ENCODE assay signal across 9 cellular contexts in the genomic region with DNA sequence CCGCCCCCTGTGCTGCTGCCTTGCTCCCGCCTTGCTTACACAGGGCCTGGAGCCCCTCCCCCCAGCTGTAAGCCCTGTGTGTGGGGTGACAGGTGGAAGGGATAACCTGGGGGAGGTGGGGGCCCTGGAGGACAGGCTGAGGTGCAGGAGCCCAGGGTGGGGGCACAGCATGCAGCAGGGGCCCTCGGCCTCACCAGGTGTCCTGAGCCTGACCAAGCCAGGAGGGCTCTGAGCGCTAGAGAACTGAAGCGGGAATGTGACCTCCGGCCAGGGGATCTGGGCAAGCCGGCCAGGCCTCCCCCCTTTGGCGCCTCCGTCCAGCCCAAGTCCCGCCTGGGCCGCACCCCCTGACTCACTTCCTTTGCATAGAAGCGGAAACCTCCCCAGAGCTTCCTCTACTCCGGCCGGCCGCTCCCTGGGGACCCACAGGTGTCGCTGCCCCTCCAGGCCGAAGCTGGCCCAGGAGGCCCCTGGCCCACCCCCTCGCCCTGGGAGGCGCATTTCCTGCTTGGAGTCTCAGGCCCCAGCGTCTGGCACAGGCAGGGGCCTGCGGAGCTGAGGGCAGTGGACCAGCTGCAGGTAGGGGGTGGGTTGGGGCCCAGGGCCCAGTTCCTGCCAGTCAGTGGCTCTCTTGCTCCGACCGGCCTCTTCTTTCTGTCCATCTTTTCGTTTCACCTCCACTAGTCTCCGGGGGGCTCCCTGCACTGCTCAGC. TPM values are rescaled to one million over a fixed set of nuclear protein-coding genes. Genes with fewer than 3 reads are reported as not detected.
DNase-seq lines count a peak whose midpoint lies in the region; ATAC-seq and TF ChIP-seq lines count a peak whose summit lies in the region.
"Had no signal": no experiment of that assay in that cellular context is flagged by ENCODE, and none has a peak within 500 bp of the region (broad histone marks: within the 10 kb centered on the region; RNA-seq: fewer than 3 reads in every experiment).

TSS of gene TOR4A (plus strand) at position 398 of the 713 bp plus-strand sequence. CDS start 964 bp downstream, outside the sequence.

- no peaks in the 10 kb centered on the region for H3K9me3 Mint-ChIP-seq in activated naive CD4-positive, alpha-beta T cell treated with anti-CD3 and anti-CD28 coated beads for 36 hours

- peak within 1 kb of the TSS; percentile 80 for H3K9ac ChIP-seq in NT2/D1 (ENCODE audit: insufficient read length, low read depth)

- intact Hi-C loops in activated naive CD4-positive, alpha-beta T cell treated with anti-CD3 and anti-CD28 coated beads for 36 hours (cut with micrococcal nuclease) = no loop called here
- intact Hi-C loops in sigmoid colon (cut with DNase I) = no loop called here

- H3K36me3 Mint-ChIP-seq in activated naive CD4-positive, alpha-beta T cell treated with anti-CD3 and anti-CD28 coated beads for 36 hours (ENCODE audit: low read depth) = no peaks in the 10 kb centered on the region

- no peak for TF ChIP-seq EP300 in sigmoid colon (IDR thresholded peaks at IDR 0.05)

- CTCF ChIA-PET in activated naive CD4-positive, alpha-beta T cell treated with anti-CD3 and anti-CD28 coated beads for 36 hours (lab: Charles Lee) = interaction anchor here (1.7 kb wide), 1 partner anchor 9 kb away, joined by 6 read pairs; no protein-coding TSS in a partner anchor

- no CpG with 5 or more reads among the region's 25 CpGs for WGBS in iPS DF 6.9 (ENCODE audit: insufficient coverage, insufficient read length)
- WGBS in sigmoid colon, 2 donors = 2 to 6% methylated on average over 25 of the region's 25 CpGs

- in situ Hi-C loops in astrocyte of the spinal cord (cut with HindIII; ENCODE audit: low sequenced_read_pairs) = no loop called here

- H3K27ac Mint-ChIP-seq in activated naive CD4-positive, alpha-beta T cell treated with anti-CD3 and anti-CD28 coated beads for 36 hours = no peak within 1 kb of the TSS

- peak; percentile 49 for TF ChIP-seq CTCF in astrocyte of the spinal cord (IDR thresholded peaks at IDR 0.05; ENCODE audit: low read depth, low read length)
- no peak for TF ChIP-seq CTCF in sigmoid colon (IDR thresholded peaks at IDR 0.05)

- H3K9me3 ChIP-seq in NT2/D1 (ENCODE audit: insufficient read depth, low read length) = peaks cover 14% of the 10 kb centered on the region; the same call in 1 of the 2 replicates
- no peaks in the 10 kb centered on the region for H3K9me3 ChIP-seq in iPS DF 6.9 (ENCODE audit: control insufficient read depth, insufficient read depth, low read length)
- H3K9me3 ChIP-seq in sigmoid colon = no peaks in the 10 kb centered on the region
- H3K9me3 ChIP-seq: HAP-1 had no signal

- peak within 1 kb of the TSS; percentile 59 for H3K4me3 Mint-ChIP-seq in activated naive CD4-positive, alpha-beta T cell treated with anti-CD3 and anti-CD28 coated beads for 36 hours

- H3K27ac ChIP-seq in iPS DF 6.9 (ENCODE audit: low read length) = no peak within 1 kb of the TSS
- peak within 1 kb of the TSS; percentile 72 to 81 (median 74) for H3K27ac ChIP-seq in sigmoid colon

- peak; percentile 53 for ATAC-seq in HG02623 (IDR thresholded peaks at IDR 0.05; ENCODE audit: unreplicated experiment)

- peaks cover 11% of the 10 kb centered on the region for H3K4me1 Mint-ChIP-seq in activated naive CD4-positive, alpha-beta T cell treated with anti-CD3 and anti-CD28 coated beads for 36 hours (ENCODE audit: low read depth)

- H3K4me3 ChIP-seq in NT2/D1 (ENCODE audit: insufficient read length, low read depth) (peak within 1 kb of the TSS; percentile 28), astrocyte of the spinal cord (ENCODE audit: low read depth, low read length) (peak within 1 kb of the TSS; percentile 65), iPS DF 6.9 (ENCODE audit: low read length) (peak within 1 kb of the TSS; percentile 13; the same call in 1 of the 2 replicates), sigmoid colon (peak within 1 kb of the TSS; percentile 27 to 49 (median 38))
- H3K4me3 ChIP-seq: HAP-1 had no signal

- peaks cover 47% of the 10 kb centered on the region for H3K4me1 ChIP-seq in NT2/D1 (ENCODE audit: insufficient read depth, insufficient read length)
- peaks cover 4% of the 10 kb centered on the region; the same call in 1 of the 2 replicates for H3K4me1 ChIP-seq in iPS DF 6.9 (ENCODE audit: control insufficient read depth, insufficient read depth, low read length)
- peaks cover 0 to 35% (median 24%) of the 10 kb centered on the region in 4 donors for H3K4me1 ChIP-seq in sigmoid colon

- peak in 1 of 2 donors; percentile 60 for TF ChIP-seq POLR2A in sigmoid colon (IDR thresholded peaks at IDR 0.05)

- H3K27me3 ChIP-seq in NT2/D1 (ENCODE audit: insufficient read depth, insufficient read length) (peaks cover 3% of the 10 kb centered on the region), iPS DF 6.9 (ENCODE audit: control insufficient read depth, insufficient read depth, low read length) (no peaks in the 10 kb centered on the region), sigmoid colon (peaks cover 19 to 82% (median 60%) of the 10 kb centered on the region in 3 donors)

- DNase-seq in activated naive CD4-positive, alpha-beta T cell treated with anti-CD3 and anti-CD28 coated beads for 36 hours = peak; percentile 61
- no peak for DNase-seq in activated naive CD4-positive, alpha-beta T cell treated with anti-CD3 and anti-CD28 coated beads, Interleukin-2, amount 50 U/mL, for 16 hours
- DNase-seq in NT2/D1 (ENCODE audit: low read depth, low spot score) (no peak), astrocyte of the spinal cord (ENCODE audit: low read depth, low spot score) (peak; percentile 89), iPS DF 6.9 (ENCODE audit: low read depth, low spot score) (no peak), sigmoid colon (peak; percentile 91), NCI-H2196 (lab: John Stamatoyannopoulos, UW; ENCODE audit: unreplicated experiment) (no peak)

- peaks cover 8% of the 10 kb centered on the region for H3K27me3 Mint-ChIP-seq in activated naive CD4-positive, alpha-beta T cell treated with anti-CD3 and anti-CD28 coated beads for 36 hours (ENCODE audit: low read depth)

- H3K36me3 ChIP-seq in NT2/D1 (ENCODE audit: insufficient read depth, insufficient read length, low read length) = peaks cover 48% of the 10 kb centered on the region
- H3K36me3 ChIP-seq in iPS DF 6.9 (ENCODE audit: control insufficient read depth, insufficient read depth, low read length) = peaks cover 15% of the 10 kb centered on the region; the same call in 1 of the 2 replicates
- H3K36me3 ChIP-seq in sigmoid colon = peaks cover 10 to 23% (median 10%) of the 10 kb centered on the region in 4 donors

RNA-seq across cellular contexts. Expression of gene TOR4A, which starts in this region (rescaled TPM):
- total RNA-seq in activated naive CD4-positive, alpha-beta T cell treated with anti-CD3 and anti-CD28 coated beads for 36 hours = 1 to 10 TPM in 1 of 2 experiments, under 1 TPM in 1; 0.93 to 1.1 TPM
- total RNA-seq in sigmoid colon = 1 to 10 TPM; 3.8 to 4.3 (median 3.9) TPM
- 10 to 100 TPM in 1 of 3 donors, 1 to 10 TPM in 2; 5.1 to 33.0 (median 6.6) TPM for polyA plus RNA-seq in sigmoid colon

Comparison
In these comparisons a context has a peak if more than half of its experiments do, and no peak if none do; other contexts are left out.
1. DNase-seq: peak in activated naive CD4-positive, alpha-beta T cell treated with anti-CD3 and anti-CD28 coated beads for 36 hours (single experiment), astrocyte of the spinal cord (single experiment) and sigmoid colon (single experiment); none in activated naive CD4-positive, alpha-beta T cell treated with anti-CD3 and anti-CD28 coated beads, Interleukin-2, amount 50 U/mL, for 16 hours (single experiment), NT2/D1 (single experiment), iPS DF 6.9 (single experiment) and NCI-H2196 (single experiment).
2. H3K4me3 ChIP-seq: peak in every context shown above with its lines; median percentile 65 in astrocyte of the spinal cord; 38 in sigmoid colon; 28 in NT2/D1; 13 in iPS DF 6.9.